17 cellular contexts compared by ENCODE assay signal in genomic region chrX:105323951-105324350, GRCh38.
DNase-seq lines count a peak whose midpoint lies in the region; ATAC-seq and TF ChIP-seq lines count a peak whose summit lies in the region.
"Had no signal": no experiment of that assay in that cellular context is flagged by ENCODE, and none has a peak within 500 bp of the region (broad histone marks: within the 10 kb centered on the region; RNA-seq: fewer than 3 reads in every experiment).

No MANE protein-coding gene starts in this region.

- H3K4me3 ChIP-seq in ACC112 (ENCODE audit: low read depth, low read length), result peak overlapping the region; percentile 48
- H3K4me3 ChIP-seq in adipocyte (ENCODE audit: low read length), result no peak overlapping the region
- no peak overlapping the region for H3K4me3 ChIP-seq in upper lobe of left lung
- H3K4me3 ChIP-seq: colonic mucosa, esophagus muscularis mucosa had no signal

- no peak overlapping the region for H3K27ac Mint-ChIP-seq in natural killer cell
- H3K27ac Mint-ChIP-seq: activated naive CD8-positive, alpha-beta T cell treated with anti-CD3 and anti-CD28 coated beads for 36 hours; T-helper 17 cell had no signal

- H2AFZ ChIP-seq in ACC112 (ENCODE audit: low read length, unreplicated experiment), result peak overlapping the region; percentile 31

- H3K4me1 Mint-ChIP-seq in natural killer cell, result no peaks in the 10 kb centered on the region
- H3K4me1 Mint-ChIP-seq: activated naive CD8-positive, alpha-beta T cell treated with anti-CD3 and anti-CD28 coated beads for 36 hours; T-helper 17 cell had no signal

- H3K36me3 ChIP-seq in ACC112 (ENCODE audit: insufficient read depth, low read length), result no peaks in the 10 kb centered on the region
- H3K36me3 ChIP-seq in adipocyte (ENCODE audit: control insufficient read depth, insufficient read depth, low read length, severe bottlenecking), result no peaks in the 10 kb centered on the region
- no peaks in the 10 kb centered on the region for H3K36me3 ChIP-seq in upper lobe of left lung
- H3K36me3 ChIP-seq: colonic mucosa, esophagus muscularis mucosa had no signal

- H3K27me3 ChIP-seq in ACC112 (ENCODE audit: insufficient read depth, low read length) (no peaks in the 10 kb centered on the region), adipocyte (replicated peaks; ENCODE audit: control insufficient read depth, insufficient read depth, low read length) (no peaks in the 10 kb centered on the region), upper lobe of left lung (no peaks in the 10 kb centered on the region)
- H3K27me3 ChIP-seq: colonic mucosa had no signal

- no peak for TF ChIP-seq POLR2A in upper lobe of left lung (IDR thresholded peaks at IDR 0.05)

- H3K27ac ChIP-seq in ACC112 (ENCODE audit: low read depth, low read length) (no peak overlapping the region), upper lobe of left lung (no peak overlapping the region)
- H3K27ac ChIP-seq: colonic mucosa, esophagus muscularis mucosa had no signal

- H3K9me3 Mint-ChIP-seq in natural killer cell, result peaks cover 0 to 12% of the 10 kb centered on the region in 2 donors
- H3K9me3 Mint-ChIP-seq: activated naive CD8-positive, alpha-beta T cell treated with anti-CD3 and anti-CD28 coated beads for 36 hours had no signal

- ATAC-seq in GM21737 (IDR thresholded peaks at IDR 0.05; ENCODE audit: unreplicated experiment) (no peak), upper lobe of left lung (ENCODE audit: low FRiP score in 2 of 2) (no peak), natural killer cell (no peak)
- ATAC-seq: T-helper 17 cell had no signal

- intact Hi-C loops in natural killer cell (cut with micrococcal nuclease), result no loop called here

- H3K9me3 ChIP-seq in adipocyte (ENCODE audit: control insufficient read depth, low read length) (peaks cover 16% of the 10 kb centered on the region), upper lobe of left lung (no peaks in the 10 kb centered on the region)
- H3K9me3 ChIP-seq: colonic mucosa had no signal

- DNase-seq in HS-27A (ENCODE audit: low read depth) (peak; percentile 35), adipocyte (ENCODE audit: low read depth) (peak; percentile 59), glomerular visceral epithelial cell (ENCODE audit: extremely low spot score) (peak; percentile 9), upper lobe of left lung (no peak), superior temporal gyrus (ENCODE audit: extremely low spot score) (no peak), natural killer cell (no peak)
- DNase-seq: activated CD4-positive, CD25-positive, alpha-beta regulatory T cell treated with anti-CD3 and anti-CD28 coated beads, Interleukin-2, amount 50 U/mL, for 72 hours; activated CD8-positive, alpha-beta memory T cell treated with anti-CD3 and anti-CD28 coated beads, Interleukin-2, amount 50 U/mL, for 4 hours; activated naive CD8-positive, alpha-beta T cell treated with anti-CD3 and anti-CD28 coated beads for 36 hours; colonic mucosa; GOT3; stimulated activated CD4-positive, alpha-beta T cell treated with anti-CD3 and anti-CD28 coated beads, Interleukin-12 subunit alpha, Interleukin-12 subunit beta, amount 100 ng/mL, for 4 hours; substantia nigra; T-helper 17 cell had no signal

- H3K27me3 Mint-ChIP-seq in natural killer cell (ENCODE audit: low read depth in 2 of 2), result no peaks in the 10 kb centered on the region
- H3K27me3 Mint-ChIP-seq: activated naive CD8-positive, alpha-beta T cell treated with anti-CD3 and anti-CD28 coated beads for 36 hours; T-helper 17 cell had no signal

- no peak overlapping the region for H3K4me3 Mint-ChIP-seq in natural killer cell
- H3K4me3 Mint-ChIP-seq: activated naive CD8-positive, alpha-beta T cell treated with anti-CD3 and anti-CD28 coated beads for 36 hours; T-helper 17 cell had no signal

- H3K4me1 ChIP-seq in ACC112 (ENCODE audit: control insufficient read depth, insufficient read depth, low read length, unreplicated experiment) (peaks cover 21% of the 10 kb centered on the region), adipocyte (ENCODE audit: control insufficient read depth, insufficient read depth, low read length) (no peaks in the 10 kb centered on the region), upper lobe of left lung (no peaks in the 10 kb centered on the region)
- H3K4me1 ChIP-seq: colonic mucosa, esophagus muscularis mucosa had no signal

- no peaks in the 10 kb centered on the region for H3K79me2 ChIP-seq in ACC112 (ENCODE audit: control insufficient read depth, insufficient read depth, low read length, unreplicated experiment)

- no peak for TF ChIP-seq EP300 in upper lobe of left lung (IDR thresholded peaks at IDR 0.05)

- 15 to 17% methylated on average over 1 of the region's 1 CpG for WGBS in upper lobe of left lung, 2 donors

- no peaks in the 10 kb centered on the region for H3K36me3 Mint-ChIP-seq in natural killer cell
- H3K36me3 Mint-ChIP-seq: activated naive CD8-positive, alpha-beta T cell treated with anti-CD3 and anti-CD28 coated beads for 36 hours had no signal

- no peak overlapping the region for H3K9ac ChIP-seq in adipocyte (ENCODE audit: low read length)

- TF ChIP-seq CTCF in upper lobe of left lung (IDR thresholded peaks at IDR 0.05), result no peak
- TF ChIP-seq CTCF in natural killer cell (IDR thresholded peaks at IDR 0.05), result no peak

Comparison
In these comparisons a context has a peak if more than half of its experiments do, and no peak if none do; other contexts are left out.
1. DNase-seq: peak in HS-27A (single experiment), adipocyte (single experiment) and glomerular visceral epithelial cell (single experiment); none in upper lobe of left lung (0 of 2), superior temporal gyrus (single experiment) and natural killer cell (single experiment).